In genomic region chr12:48795550-48796455, GRCh38 we compare ENCODE assay signal across 8 cellular contexts. TPM values are rescaled to one million over a fixed set of nuclear protein-coding genes. Genes with fewer than 3 reads are reported as not detected.
DNase-seq lines count a peak whose midpoint lies in the region; ATAC-seq, FAIRE-seq and TF ChIP-seq lines count a peak whose summit lies in the region.

No MANE protein-coding gene starts in this region.

- peak; percentile 72 for DNase-seq in AG10803 (ENCODE audit: low read depth)
- DNase-seq in NCI-H187 treated with DMSO at 0.1 percent for 48 hours (lab: John Stamatoyannopoulos, UW): peak; percentile 43
- peak; percentile 64 to 80 for DNase-seq in breast epithelium (ENCODE audit: low spot score in 2 of 2)
- DNase-seq in iPS-NIHi11 (ENCODE audit: low spot score): peak; percentile 93
- DNase-seq in spleen: no peak

- H3K36me3 ChIP-seq in breast epithelium (no peaks in the 10 kb centered on the region), spleen (no peaks in the 10 kb centered on the region)

- TF ChIP-seq POLR2A in breast epithelium (IDR thresholded peaks at IDR 0.05) (no peak), spleen (IDR thresholded peaks at IDR 0.05) (peak in 1 of 3 donors; percentile 1)

- no peaks in the 10 kb centered on the region for H3K4me1 ChIP-seq in breast epithelium
- peaks cover 0 to 10% (median 7%) of the 10 kb centered on the region in 6 donors for H3K4me1 ChIP-seq in spleen

- H3K4me3 ChIP-seq in AG10803 (ENCODE audit: low read length): no peak overlapping the region
- no peak overlapping the region for H3K4me3 ChIP-seq in breast epithelium
- no peak overlapping the region for H3K4me3 ChIP-seq in spleen

- H3K27ac ChIP-seq in breast epithelium (no peak overlapping the region), spleen (no peak overlapping the region)

- FAIRE-seq in TTC549 (lab: Jason Lieb, UNC): peak; percentile 89

- TF ChIP-seq CTCF in AG10803 (conservative IDR thresholded peaks at IDR 0.05; ENCODE audit: low read length) (peak; percentile 97), breast epithelium (IDR thresholded peaks at IDR 0.05) (peak; percentile 98 to 99 (median 99)), spleen (IDR thresholded peaks at IDR 0.05 in 8 of 11, conservative IDR thresholded peaks at IDR 0.05 in 3 of 11) (peak; percentile 84 to 98 (median 94))

- H3K27me3 ChIP-seq in breast epithelium (no peaks in the 10 kb centered on the region), spleen (replicated peaks in 1 of 7) (peaks cover 0 to 21% (median 0%) of the 10 kb centered on the region in 7 donors)

- WGBS in spleen, 5 donors: 26 to 33% (median 30%) methylated on average over 11 to 12 of the region's 12 CpGs

- ATAC-seq in GM19438 (IDR thresholded peaks at IDR 0.05; ENCODE audit: low read depth, unreplicated experiment) (peak; percentile 75), GM18909 (IDR thresholded peaks at IDR 0.05; ENCODE audit: poor library complexity, unreplicated experiment) (no peak)

- intact Hi-C loops in breast epithelium (cut with DNase I; ENCODE audit: low total_unique reads): no loop called here
- intact Hi-C loops in spleen (cut with DNase I; ENCODE audit: low total_unique reads): loop anchor here (5.0 kb wide), 2 partner anchors 44 to 254 kb away; no protein-coding TSS in a partner anchor

- H3K9me3 ChIP-seq in breast epithelium (no peaks in the 10 kb centered on the region), spleen (no peaks in the 10 kb centered on the region)

RNA-seq across cellular contexts. Expression of gene ADCY6, which starts 6.9 kb away (rescaled TPM):
- total RNA-seq in breast epithelium (10 to 100 TPM; 42.0 to 61.4 (median 46.7) TPM), spleen (10 to 100 TPM; 10.3 to 20.4 (median 14.4) TPM)
- polyA plus RNA-seq in spleen: 1 to 10 TPM; 1.6 to 5.7 (median 2.3) TPM

RNA-seq across cellular contexts. Expression of gene CACNB3, which starts 22.5 kb away (rescaled TPM):
- 10 to 100 TPM in 2 of 3 donors, 1 to 10 TPM in 1; 4.0 to 17.0 (median 10.8) TPM for total RNA-seq in breast epithelium
- total RNA-seq in spleen: 10 to 100 TPM in 3 of 7 donors, 1 to 10 TPM in 4; 4.7 to 16.1 (median 8.4) TPM
- polyA plus RNA-seq in spleen: 1 to 10 TPM; 2.5 to 4.6 (median 4.3) TPM

RNA-seq across cellular contexts. Expression of gene DDX23, which starts 56.2 kb away (rescaled TPM):
- total RNA-seq in breast epithelium: 10 to 100 TPM; 65.4 to 89.9 (median 76.0) TPM
- 100 to 1,000 TPM in 3 of 7 donors, 10 to 100 TPM in 4; 71.7 to 104 (median 91.7) TPM for total RNA-seq in spleen
- polyA plus RNA-seq in spleen: 10 to 100 TPM; 33.1 to 54.9 (median 49.2) TPM
